14 cellular contexts compared by ENCODE assay signal in genomic region chr5:100852051-100852450, GRCh38.
"Had no signal": no experiment of that assay in that cellular context is flagged by ENCODE, and none has a peak within 500 bp of the region (broad histone marks: within the 10 kb centered on the region; RNA-seq: fewer than 3 reads in every experiment).

No MANE protein-coding gene starts in this region.

- H3K27me3 Mint-ChIP-seq: activated naive CD8-positive, alpha-beta T cell treated with anti-CD3 and anti-CD28 coated beads, Interleukin-2, amount 10 ng/mL, durations not matched to agents 7 days and 5 days; stimulated activated naive CD8-positive, alpha-beta T cell treated with anti-CD3 and anti-CD28 coated beads, Interleukin-15, Interleukin-2, amounts not matched to agents 100 ng/mL and 50 ng/mL, for 24 hours; T-helper 17 cell had no signal

- H3K9me3 ChIP-seq: tibial nerve had no signal

- H3K27me3 ChIP-seq: tibial nerve had no signal

- H3K4me3 ChIP-seq: tibial nerve had no signal

- H3K9me3 Mint-ChIP-seq: activated naive CD8-positive, alpha-beta T cell treated with anti-CD3 and anti-CD28 coated beads, Interleukin-2, amount 10 ng/mL, durations not matched to agents 7 days and 5 days; activated T-helper 1 cell treated with anti-CD3 and anti-CD28 coated beads, Interleukin-12 subunit alpha, Interleukin-12 subunit beta, Interleukin-2, Interleukin-4 antibody, amounts not matched to agents 30 ng/mL and 10 ng/mL and 1 ng/mL, durations not matched to agents 14 hours and 24 hours and 36 hours; stimulated activated naive CD8-positive, alpha-beta T cell treated with anti-CD3 and anti-CD28 coated beads, Interleukin-15, Interleukin-2, amounts not matched to agents 100 ng/mL and 50 ng/mL, for 24 hours had no signal

- H3K36me3 ChIP-seq: tibial nerve had no signal

- DNase-seq: activated CD4-positive, alpha-beta T cell treated with anti-CD3 and anti-CD28 coated beads, Interleukin-2, amount 50 U/mL, for 4 hours; activated naive CD4-positive, alpha-beta T cell; activated naive CD8-positive, alpha-beta T cell treated with anti-CD3 and anti-CD28 coated beads, Interleukin-2, amount 10 ng/mL, durations not matched to agents 7 days and 5 days; amygdala; erythroblast; foreskin melanocyte; midbrain; retina; T-helper 17 cell had no signal

- H3K27ac ChIP-seq: VCaP had no signal

- ATAC-seq: left lobe of liver had no signal

- H3K4me1 ChIP-seq: tibial nerve had no signal
